Comparison of ENCODE assay signal across 1 cellular context in genomic region chr10:92591550-92592140, GRCh38.
A peak's percentile ranks its signal among the peaks of the same experiment; 100 is the strongest.
TF ChIP-seq lines count a peak whose summit lies in the region.

No MANE protein-coding gene starts in this region.

TF ChIP-seq in GM12878, 131 proteins besides CTCF, POLR2A, EP300 and RAD21 (continued from another document and continues in another):
- TF ChIP-seq ZBTB40 (IDR thresholded peaks at IDR 0.05; ENCODE audit: borderline replicate concordance) = peak; percentile 70; the same call in 1 of the 2 replicates
- TF ChIP-seq SMC3 (IDR thresholded peaks at IDR 0.05; ENCODE audit: borderline replicate concordance, low read length) = no peak
- peak; percentile 71 for TF ChIP-seq RUNX3 (IDR thresholded peaks at IDR 0.05; ENCODE audit: low read length)
- TF ChIP-seq ATF7 (IDR thresholded peaks at IDR 0.05; ENCODE audit: low read depth) = no peak
- TF ChIP-seq TCF3 (IDR thresholded peaks at IDR 0.05; ENCODE audit: borderline replicate concordance, insufficient read depth, low read depth, low read length) = 0 out of 2 replicates have a peak, but pooled peaks have one; percentile 50
- TF ChIP-seq CHD1 (IDR thresholded peaks at IDR 0.05; ENCODE audit: low read depth, low read length) = peak; percentile 65; the same call in 1 of the 2 replicates
- no peak for TF ChIP-seq NFYA (IDR thresholded peaks at IDR 0.05; ENCODE audit: borderline replicate concordance, low read depth, low read length)
- peak; percentile 37; the same call in 1 of the 2 replicates for TF ChIP-seq REST (IDR thresholded peaks at IDR 0.05; ENCODE audit: low read depth, low read length)
- no peak for TF ChIP-seq SMARCA5 (IDR thresholded peaks at IDR 0.05)
- TF ChIP-seq ASH2L (IDR thresholded peaks at IDR 0.05; ENCODE audit: borderline replicate concordance, low read depth) = no peak
- TF ChIP-seq RCOR1 (conservative IDR thresholded peaks at IDR 0.05; ENCODE audit: low read depth, low read length) = peak; percentile 35; the same call in 1 of the 2 replicates
- peak; percentile 53 for TF ChIP-seq RELA (IDR thresholded peaks at IDR 0.05; ENCODE audit: borderline replicate concordance, partially characterized antibody)
- TF ChIP-seq CBX3 (IDR thresholded peaks at IDR 0.05; ENCODE audit: borderline replicate concordance, low read depth) = no peak
- TF ChIP-seq BRCA1 (IDR thresholded peaks at IDR 0.05; ENCODE audit: low read depth, low read length) = no peak
- peak; percentile 10; the same call in 1 of the 2 replicates for TF ChIP-seq DPF2 (IDR thresholded peaks at IDR 0.05)
- peak; percentile 81 for TF ChIP-seq HCFC1 (IDR thresholded peaks at IDR 0.05; ENCODE audit: low read length)
- 0 out of 2 replicates have a peak, but pooled peaks have one; percentile 65 for TF ChIP-seq CBFB (IDR thresholded peaks at IDR 0.05; ENCODE audit: low read depth)
- TF ChIP-seq STAT1 (conservative IDR thresholded peaks at IDR 0.05) = no peak
- TF ChIP-seq RELB (IDR thresholded peaks at IDR 0.05; ENCODE audit: low read depth) = 0 out of 2 replicates have a peak, but pooled peaks have one; percentile 48
- no peak for TF ChIP-seq TCF7 (IDR thresholded peaks at IDR 0.05; ENCODE audit: borderline replicate concordance)
- no peak for TF ChIP-seq RBBP5 (conservative IDR thresholded peaks at IDR 0.05)
- no peak for TF ChIP-seq ZBTB4 (CRISPR knock-in tag; IDR thresholded peaks at IDR 0.05)
- TF ChIP-seq NR2C1 (IDR thresholded peaks at IDR 0.05) = peak; percentile 63
- TF ChIP-seq EGR1 (IDR thresholded peaks at IDR 0.05; ENCODE audit: borderline replicate concordance in 1 of 2, low read depth in 2 of 2, low read length in 2 of 2) = peak in 1 of 2 experiments; percentile 35; a peak in 1 of 3 replicates
- peak; percentile 87 for TF ChIP-seq ZNF687 (IDR thresholded peaks at IDR 0.05)
- peak; percentile 86 for TF ChIP-seq IKZF1 (conservative IDR thresholded peaks at IDR 0.05)
- TF ChIP-seq RB1 (IDR thresholded peaks at IDR 0.05; ENCODE audit: borderline replicate concordance) = no peak
- TF ChIP-seq ESRRA (IDR thresholded peaks at IDR 0.05; ENCODE audit: low read length) = peak; percentile 9; the same call in 1 of the 2 replicates
- TF ChIP-seq POLR2AphosphoS2 (IDR thresholded peaks at IDR 0.05; ENCODE audit: low read depth, low read length) = peak; percentile 74; the same call in 1 of the 2 replicates
- TF ChIP-seq MYB (IDR thresholded peaks at IDR 0.05; ENCODE audit: borderline replicate concordance, low read depth, low read length) = 0 out of 2 replicates have a peak, but pooled peaks have one; percentile 22
- peak; percentile 74 for TF ChIP-seq NRF1 (conservative IDR thresholded peaks at IDR 0.05; ENCODE audit: low read depth, low read length)
- peak; percentile 65; the same call in 1 of the 2 replicates for TF ChIP-seq MXI1 (IDR thresholded peaks at IDR 0.05; ENCODE audit: low read depth, low read length)
- no peak for TF ChIP-seq ZNF217 (IDR thresholded peaks at IDR 0.05)
- peak; percentile 49; the same call in 1 of the 2 replicates for TF ChIP-seq ZNF592 (IDR thresholded peaks at IDR 0.05)
- no peak for TF ChIP-seq NFXL1 (IDR thresholded peaks at IDR 0.05; ENCODE audit: borderline replicate concordance)
- TF ChIP-seq PKNOX1 (IDR thresholded peaks at IDR 0.05) = peak; percentile 73
- no peak for TF ChIP-seq ZNF274 (IDR thresholded peaks at IDR 0.05; ENCODE audit: insufficient read depth, insufficient read length)
